8 cellular contexts compared by ENCODE assay signal in genomic region chr2:178414266-178415247, GRCh38. TPM values are rescaled to one million over a fixed set of nuclear protein-coding genes. Genes with fewer than 3 reads are reported as not detected.
DNase-seq lines count a peak whose midpoint lies in the region; ATAC-seq and TF ChIP-seq lines count a peak whose summit lies in the region.

No MANE protein-coding gene starts in this region.

- H3K4me1 ChIP-seq in liver (ENCODE audit: control insufficient read depth in 4 of 4, insufficient read depth in 4 of 4, low read length in 3 of 4), result peaks cover 0 to 16% (median 9%) of the 10 kb centered on the region in 4 donors

- H3K4me3 ChIP-seq in liver (ENCODE audit: low read depth in 1 of 3, low read length in 3 of 3), result peak overlapping the region; percentile 67 to 81 (median 75)

- no peaks in the 10 kb centered on the region for H3K9me3 Mint-ChIP-seq in activated CD4-positive, alpha-beta T cell treated with anti-CD3 and anti-CD28 coated beads, Interleukin-2, amount 10 ng/mL, durations not matched to agents 7 days and 5 days

- peaks cover 45% of the 10 kb centered on the region for H3K4me1 Mint-ChIP-seq in activated CD4-positive, alpha-beta T cell treated with anti-CD3 and anti-CD28 coated beads, Interleukin-2, amount 10 ng/mL, durations not matched to agents 7 days and 5 days

- CTCF ChIA-PET in activated CD4-positive, alpha-beta T cell treated with anti-CD3 and anti-CD28 coated beads, Interleukin-2, amount 10 ng/mL, durations not matched to agents 7 days and 5 days (lab: Charles Lee), result interaction anchor here (0.6 to 4.0 kb wide), 38 partner anchors 9 to 303 kb away, joined by 3 to 52 read pairs (median 5); partner anchors contain the start of genes PJVK, PLEKHA3, PRKRA and RBM45

- H3K9ac ChIP-seq in liver (ENCODE audit: low read depth in 1 of 2, low read length in 2 of 2), result peak overlapping the region in 1 of 2 donors; percentile 84

- no peaks in the 10 kb centered on the region for H3K27me3 Mint-ChIP-seq in activated CD4-positive, alpha-beta T cell treated with anti-CD3 and anti-CD28 coated beads, Interleukin-2, amount 10 ng/mL, durations not matched to agents 7 days and 5 days

- peak; percentile 93 for TF ChIP-seq RAD21 in liver (IDR thresholded peaks at IDR 0.05)

- H3K27ac ChIP-seq in liver (ENCODE audit: low read depth in 1 of 2, low read length in 2 of 2), result peak overlapping the region; percentile 79 to 85

- POLR2A ChIA-PET in activated CD4-positive, alpha-beta T cell treated with anti-CD3 and anti-CD28 coated beads, Interleukin-2, amount 10 ng/mL, durations not matched to agents 7 days and 5 days (lab: Charles Lee), result interaction anchor here (1.0 to 2.4 kb wide), 3 partner anchors 10 to 36 kb away, joined by 3 to 14 read pairs (median 5); partner anchors contain the start of genes PJVK and PRKRA

- H3K9me3 ChIP-seq in liver (ENCODE audit: control insufficient read depth in 4 of 4, low read length in 3 of 4), result no peaks in the 10 kb centered on the region

- H3K36me3 ChIP-seq in liver (ENCODE audit: control insufficient read depth in 4 of 4, insufficient read depth in 3 of 4, low read depth in 1 of 4, low read length in 3 of 4), result no peaks in the 10 kb centered on the region

- H3K4me3 Mint-ChIP-seq in activated CD4-positive, alpha-beta T cell treated with anti-CD3 and anti-CD28 coated beads, Interleukin-2, amount 10 ng/mL, durations not matched to agents 7 days and 5 days, result peak overlapping the region; percentile 95

- peak; percentile 82 for ATAC-seq in HG03442 (IDR thresholded peaks at IDR 0.05; ENCODE audit: unreplicated experiment)

- H3K27me3 ChIP-seq in liver (ENCODE audit: control insufficient read depth in 4 of 4, insufficient read depth in 4 of 4, low read length in 3 of 4), result no peaks in the 10 kb centered on the region

- DNase-seq in C1 segment of cervical spinal cord (lab: John Stamatoyannopoulos, UW) (peak; percentile 10 to 89 (median 76)), GM19238 (ENCODE audit: insufficient read length, low spot score) (peak; percentile 42), NCI-H510A treated with DMSO at 0.1 percent for 48 hours (lab: John Stamatoyannopoulos, UW) (peak; percentile 100), dermis microvascular lymphatic vessel endothelial cell (ENCODE audit: low read depth in 2 of 2) (peak; percentile 83 to 96)
- peak; percentile 86 for DNase-seq in activated CD4-positive, alpha-beta T cell treated with anti-CD3 and anti-CD28 coated beads, Interleukin-2, amount 10 ng/mL, durations not matched to agents 7 days and 5 days
- DNase-seq in stimulated activated CD4-positive, alpha-beta T cell treated with anti-CD3 and anti-CD28 coated beads, Interleukin-4, amount 100 ng/mL, for 24 hours, result peak; percentile 83

- peaks cover 9% of the 10 kb centered on the region for H3K36me3 Mint-ChIP-seq in activated CD4-positive, alpha-beta T cell treated with anti-CD3 and anti-CD28 coated beads, Interleukin-2, amount 10 ng/mL, durations not matched to agents 7 days and 5 days (ENCODE audit: low read depth)

- peak overlapping the region; percentile 99 for H3K27ac Mint-ChIP-seq in activated CD4-positive, alpha-beta T cell treated with anti-CD3 and anti-CD28 coated beads, Interleukin-2, amount 10 ng/mL, durations not matched to agents 7 days and 5 days

- 21% methylated on average over 21 of the region's 21 CpGs for WGBS in liver

- TF ChIP-seq CTCF in liver (IDR thresholded peaks at IDR 0.05; ENCODE audit: low read depth, low read length, missing input control), result peak; percentile 94

TF ChIP-seq in liver, 16 proteins besides CTCF, POLR2A, EP300 and RAD21:
- peak; percentile 55 for TF ChIP-seq TAF1 (conservative IDR thresholded peaks at IDR 0.05)
- TF ChIP-seq JUND (IDR thresholded peaks at IDR 0.05), result peak in 1 of 2 donors; percentile 38
- TF ChIP-seq ATF3 (IDR thresholded peaks at IDR 0.05), result peak; percentile 65
- peak; percentile 84 for TF ChIP-seq MAX (IDR thresholded peaks at IDR 0.05)
- peak; percentile 31 to 47 for TF ChIP-seq HNF4A (conservative IDR thresholded peaks at IDR 0.05)
- no peak for TF ChIP-seq ZBTB33 (IDR thresholded peaks at IDR 0.05)
- TF ChIP-seq FOXA1 (IDR thresholded peaks at IDR 0.05), result no peak
- TF ChIP-seq FOXA2 (IDR thresholded peaks at IDR 0.05), result no peak
- TF ChIP-seq HNF4G (IDR thresholded peaks at IDR 0.05), result no peak
- peak; percentile 54 for TF ChIP-seq SP1 (IDR thresholded peaks at IDR 0.05)
- peak; percentile 91 for TF ChIP-seq YY1 (IDR thresholded peaks at IDR 0.05)
- TF ChIP-seq GABPA (IDR thresholded peaks at IDR 0.05 in 1 of 2, conservative IDR thresholded peaks at IDR 0.05 in 1 of 2), result peak in 1 of 2 donors; percentile 19
- peak; percentile 33 for TF ChIP-seq NR2F2 (IDR thresholded peaks at IDR 0.05)
- peak; percentile 45 to 59 for TF ChIP-seq RXRA (IDR thresholded peaks at IDR 0.05)
- TF ChIP-seq EGR1 (IDR thresholded peaks at IDR 0.05; ENCODE audit: low read depth in 2 of 2), result no peak
- TF ChIP-seq REST (IDR thresholded peaks at IDR 0.05), result no peak

RNA-seq across cellular contexts. Expression of gene PRKRA, which starts 36.4 kb away (rescaled TPM):
- 10 to 100 TPM; 37.4 to 38.2 TPM for total RNA-seq in activated CD4-positive, alpha-beta T cell treated with anti-CD3 and anti-CD28 coated beads, Interleukin-2, amount 10 ng/mL, durations not matched to agents 7 days and 5 days
- total RNA-seq in dermis microvascular lymphatic vessel endothelial cell (29.7 and 31.5 TPM in 2 replicates), liver (10 to 100 TPM; 12.8 to 28.1 TPM)
- 10 to 100 TPM in 1 of 2 donors, 1 to 10 TPM in 1; 8.3 to 13.9 TPM for polyA plus RNA-seq in liver

RNA-seq across cellular contexts. Expression of gene PJVK, which starts 36.6 kb away (rescaled TPM):
- 1 to 10 TPM; 1.5 to 2.2 TPM for total RNA-seq in activated CD4-positive, alpha-beta T cell treated with anti-CD3 and anti-CD28 coated beads, Interleukin-2, amount 10 ng/mL, durations not matched to agents 7 days and 5 days
- 0.39 and 0.51 TPM in 2 replicates for total RNA-seq in dermis microvascular lymphatic vessel endothelial cell
- 1 to 10 TPM in 1 of 2 donors, under 1 TPM in 1; 0.70 to 2.3 TPM for total RNA-seq in liver
- 1 to 10 TPM in 1 of 2 donors, under 1 TPM in 1; 0.48 to 2.1 TPM for polyA plus RNA-seq in liver

Comparison
In these comparisons a context has a peak if more than half of its experiments do, and no peak if none do; other contexts are left out.
1. Peak in every context shown above with its lines: DNase-seq, ATAC-seq, H3K4me3 ChIP-seq and H3K27ac ChIP-seq.
2. DNase-seq: peak in every context shown above with its lines; median percentile 100 in NCI-H510A treated with DMSO at 0.1 percent for 48 hours; 90 in dermis microvascular lymphatic vessel endothelial cell; 86 in activated CD4-positive, alpha-beta T cell treated with anti-CD3 and anti-CD28 coated beads, Interleukin-2, amount 10 ng/mL, durations not matched to agents 7 days and 5 days; 83 in stimulated activated CD4-positive, alpha-beta T cell treated with anti-CD3 and anti-CD28 coated beads, Interleukin-4, amount 100 ng/mL, for 24 hours; 76 in C1 segment of cervical spinal cord; 42 in GM19238.